Comparison of ENCODE assay signal across 15 cellular contexts in the genomic region with DNA sequence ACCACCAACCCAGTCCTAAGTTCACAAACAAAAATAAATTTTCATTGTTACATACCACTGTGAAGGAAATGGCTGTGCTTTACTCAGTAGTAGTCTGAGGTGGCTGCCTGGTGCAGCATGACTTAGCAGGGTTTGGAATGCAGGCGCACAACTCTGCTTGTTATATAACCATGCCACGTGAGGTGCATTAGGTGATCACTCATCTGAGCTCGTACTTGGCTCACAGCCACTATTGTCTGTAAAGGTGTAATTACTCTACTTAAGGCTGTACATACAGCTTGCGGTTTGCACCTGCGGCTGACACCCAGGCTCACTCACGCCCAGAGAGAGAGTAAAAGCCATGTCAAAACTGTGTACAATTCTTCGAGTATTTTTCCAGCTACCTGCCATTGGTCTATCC.
DNase-seq lines count a peak whose midpoint lies in the region; ATAC-seq and TF ChIP-seq lines count a peak whose summit lies in the region.
"Had no signal": no experiment of that assay in that cellular context is flagged by ENCODE, and none has a peak within 500 bp of the region (broad histone marks: within the 10 kb centered on the region; RNA-seq: fewer than 3 reads in every experiment).

No MANE protein-coding gene starts in this region.

- in situ Hi-C loops in IMR-90 (cut with MboI; ENCODE audit: low sequenced_read_pairs) = no loop called here
- in situ Hi-C loops in KBM-7 (cut with MboI; ENCODE audit: low pct_unique_long_range_greater_than_20kb, low sequenced_read_pairs) = no loop called here

- no peaks in the 10 kb centered on the region for H4K20me1 ChIP-seq in IMR-90 (ENCODE audit: insufficient read depth, low read length)

- H2BK15ac ChIP-seq in IMR-90 (ENCODE audit: low read depth, low read length) (no peak overlapping the region), mesenchymal stem cell (ENCODE audit: low read depth, poor library complexity, severe bottlenecking) (no peak overlapping the region)

- H3K27me3 ChIP-seq in IMR-90 (ENCODE audit: control insufficient read depth, insufficient read depth, low read length) (no peaks in the 10 kb centered on the region), mesenchymal stem cell (ENCODE audit: control insufficient read depth in 1 of 2, insufficient read depth in 1 of 2, low read length in 2 of 2) (no peaks in the 10 kb centered on the region)
- H3K27me3 ChIP-seq: testis had no signal

- H2AK9ac ChIP-seq in IMR-90 (replicated peaks; ENCODE audit: low read depth, low read length, poor library complexity) = no peak overlapping the region

- H2BK120ac ChIP-seq in IMR-90 (ENCODE audit: low read depth, low read length) (no peak overlapping the region), mesenchymal stem cell (ENCODE audit: low read depth, low read length) (no peak overlapping the region)

- H3K9me1 ChIP-seq in IMR-90 (ENCODE audit: insufficient read depth, low read length) = 0 out of 2 replicates have a peak, but pooled peaks cover 3% of the 10 kb centered on the region

- H3K18ac ChIP-seq in IMR-90 (ENCODE audit: low read depth, low read length) (peak overlapping the region; percentile 12; the same call in 1 of the 2 replicates), mesenchymal stem cell (ENCODE audit: low read depth in 1 of 2, low read length in 2 of 2) (no peak overlapping the region)

- ATAC-seq in IMR-90 (ENCODE audit: low read depth) (no peak), GM21619 (IDR thresholded peaks at IDR 0.05; ENCODE audit: unreplicated experiment) (no peak)
- ATAC-seq: left ventricle myocardium superior had no signal

- H3K27ac ChIP-seq in IMR-90 (ENCODE audit: insufficient read depth, low read length) = no peak overlapping the region
- H3K27ac ChIP-seq in epithelial cell of prostate = peak overlapping the region; percentile 36
- no peak overlapping the region for H3K27ac ChIP-seq in mesenchymal stem cell (ENCODE audit: low read length, poor library complexity, severe bottlenecking)
- H3K27ac ChIP-seq: KMS-11, psoas muscle, testis had no signal

- H3K36me3 ChIP-seq in IMR-90 (ENCODE audit: control insufficient read depth, insufficient read depth, low read length) (no peaks in the 10 kb centered on the region), mesenchymal stem cell (ENCODE audit: control insufficient read depth in 1 of 2, insufficient read depth in 2 of 2, low read depth in 1 of 2, low read length in 2 of 2) (no peaks in the 10 kb centered on the region)

- H3K4ac ChIP-seq in IMR-90 (ENCODE audit: low read depth, low read length) (no peak overlapping the region), mesenchymal stem cell (ENCODE audit: low read depth in 1 of 2, low read length in 2 of 2) (no peak overlapping the region)

- intact Hi-C loops in IMR-90 (cut with micrococcal nuclease) = no loop called here

- H3K4me2 ChIP-seq in IMR-90 (ENCODE audit: low read depth, low read length) (no peak overlapping the region), mesenchymal stem cell (ENCODE audit: low read length, poor library complexity, severe bottlenecking) (no peak overlapping the region)
- H3K4me2 ChIP-seq: KMS-11 had no signal

- H2BK5ac ChIP-seq in IMR-90 (ENCODE audit: low read depth, low read length, poor library complexity, severe bottlenecking) = no peak overlapping the region
- H2BK5ac ChIP-seq in mesenchymal stem cell (ENCODE audit: low read depth, low read length, poor library complexity, severe bottlenecking) = no peak overlapping the region

- H3K56ac ChIP-seq in IMR-90 (ENCODE audit: extremely low read depth, insufficient read depth, low read length) = no peak overlapping the region

- H3K14ac ChIP-seq in IMR-90 (replicated peaks; ENCODE audit: low read depth, low read length) (no peak overlapping the region), mesenchymal stem cell (ENCODE audit: low read length in 2 of 2) (no peak overlapping the region)

- H2AK5ac ChIP-seq in IMR-90 (ENCODE audit: low read depth, low read length) = no peak overlapping the region
- no peak overlapping the region for H2AK5ac ChIP-seq in mesenchymal stem cell (ENCODE audit: low read length, severe bottlenecking)

- TF ChIP-seq RAD21 in IMR-90 (IDR thresholded peaks at IDR 0.05; ENCODE audit: low read length) = no peak

- no peak for TF ChIP-seq POLR2A in IMR-90 (IDR thresholded peaks at IDR 0.05; ENCODE audit: low read depth, low read length)

- TF ChIP-seq CTCF in IMR-90 (conservative IDR thresholded peaks at IDR 0.05; ENCODE audit: low read depth, low read length) (no peak), retinal pigment epithelial cell (conservative IDR thresholded peaks at IDR 0.05; ENCODE audit: low read depth, low read length) (no peak)

- H3K9ac ChIP-seq in IMR-90 (ENCODE audit: low read depth, low read length) (no peak overlapping the region), mesenchymal stem cell (ENCODE audit: low read length) (no peak overlapping the region)
- H3K9ac ChIP-seq: KMS-11 had no signal

- no peak overlapping the region for H2BK12ac ChIP-seq in mesenchymal stem cell (ENCODE audit: low read length in 2 of 2)

- CTCF ChIA-PET in IMR-90 (lab: Yijun Ruan, JAX) = interaction anchor here (1.1 kb wide), 1 partner anchor 10 kb away, joined by 3 read pairs; no protein-coding TSS in a partner anchor

- H4K5ac ChIP-seq in IMR-90 (ENCODE audit: low read depth, low read length) = no peak overlapping the region

- BruUV-seq in IMR-90 (replicated peaks; lab: Mats Ljungman, UMichigan) = no TSS peak

- H3K4me3 ChIP-seq in IMR-90 (ENCODE audit: insufficient read depth, low read depth, low read length) (no peak overlapping the region), retinal pigment epithelial cell (ENCODE audit: low read length) (no peak overlapping the region), mesenchymal stem cell (ENCODE audit: insufficient read depth in 1 of 2, low read depth in 1 of 2, low read length in 2 of 2) (no peak overlapping the region)
- H3K4me3 ChIP-seq: psoas muscle, testis had no signal

- H4K91ac ChIP-seq in IMR-90 (ENCODE audit: insufficient read depth, low read depth, low read length) (no peak overlapping the region), mesenchymal stem cell (ENCODE audit: low read length) (no peak overlapping the region)

- 100% methylated on average over 1 of the region's 7 CpGs; no CpG with 5 or more reads in 1 of the 2 experiments for WGBS in IMR-90 (ENCODE audit: extremely low coverage in 2 of 2, insufficient read length in 1 of 2), 2 experiments
- WGBS in mesenchymal stem cell = 93% methylated on average over 7 of the region's 7 CpGs

- H3K23ac ChIP-seq in IMR-90 (ENCODE audit: low read depth, low read length) (no peak overlapping the region), mesenchymal stem cell (ENCODE audit: low read length in 2 of 2) (no peak overlapping the region)

- no peak overlapping the region for H4K8ac ChIP-seq in IMR-90 (ENCODE audit: low read depth in 2 of 2, low read length in 2 of 2)
- H4K8ac ChIP-seq in mesenchymal stem cell (ENCODE audit: low read length) = no peak overlapping the region

- dilution Hi-C loops in IMR-90 (cut with HindIII; ENCODE audit: low sequenced_read_pairs, unreplicated experiment) = no loop called here

- H3K79me1 ChIP-seq in IMR-90 (ENCODE audit: low read depth in 1 of 2, low read length in 2 of 2) (no peaks in the 10 kb centered on the region), mesenchymal stem cell (replicated peaks; ENCODE audit: low read length, poor library complexity, severe bottlenecking) (no peaks in the 10 kb centered on the region)

- POLR2A ChIA-PET in IMR-90 (lab: Charles Lee; ENCODE audit: unreplicated experiment) = no interaction called here

- peak; percentile 21 for DNase-seq in IMR-90
- peak; percentile 81 for DNase-seq in NCI-H2171 (lab: John Stamatoyannopoulos, UW)
- DNase-seq in epithelial cell of prostate (ENCODE audit: low read depth, low spot score) = peak; percentile 96
- peak; percentile 94 for DNase-seq in retinal pigment epithelial cell (ENCODE audit: low read depth)
- DNase-seq in KBM-7 = no peak
- DNase-seq in mesenchymal stem cell = no peak
- no peak for DNase-seq in amniotic stem cell (lab: John Stamatoyannopoulos, UW)
- DNase-seq: activated CD4-positive, CD25-positive, alpha-beta regulatory T cell; activated T-cell treated with anti-CD3 and anti-CD28 coated beads, Interleukin-2, amount 50 U/mL, for 48 hours; central memory CD4-positive, alpha-beta T cell; left ventricle myocardium superior; psoas muscle; testis had no signal

- peaks cover 2% of the 10 kb centered on the region; the same call in 1 of the 2 replicates for H3K4me1 ChIP-seq in IMR-90 (ENCODE audit: control insufficient read depth, insufficient read depth, low read length)
- no peaks in the 10 kb centered on the region for H3K4me1 ChIP-seq in mesenchymal stem cell (ENCODE audit: control insufficient read depth, insufficient read depth, low read depth, low read length)
- H3K4me1 ChIP-seq: psoas muscle, testis had no signal

- H2AFZ ChIP-seq in IMR-90 (replicated peaks; ENCODE audit: low read length, poor library complexity) (no peak overlapping the region), mesenchymal stem cell (ENCODE audit: low read depth, low read length) (no peak overlapping the region)

- H2BK20ac ChIP-seq in IMR-90 (ENCODE audit: low read depth, low read length) = no peak overlapping the region

- peaks cover 2% of the 10 kb centered on the region; the same call in 1 of the 2 replicates for H3K9me3 ChIP-seq in IMR-90 (ENCODE audit: control insufficient read depth, insufficient read depth, low read length)
- no peaks in the 10 kb centered on the region for H3K9me3 ChIP-seq in mesenchymal stem cell (ENCODE audit: control insufficient read depth, low read length)
- H3K9me3 ChIP-seq: psoas muscle, testis had no signal

TF ChIP-seq in IMR-90, 13 proteins besides CTCF, POLR2A, EP300 and RAD21:
- TF ChIP-seq CHD1 (IDR thresholded peaks at IDR 0.05; ENCODE audit: low read depth, low read length) = no peak
- TF ChIP-seq BHLHE40 (IDR thresholded peaks at IDR 0.05; ENCODE audit: low read depth, low read length) = no peak
- no peak for TF ChIP-seq MAZ (IDR thresholded peaks at IDR 0.05; ENCODE audit: borderline replicate concordance, low read depth, low read length)
- no peak for TF ChIP-seq FOS (IDR thresholded peaks at IDR 0.05; ENCODE audit: low read depth, low read length)
- no peak for TF ChIP-seq SMC3 (IDR thresholded peaks at IDR 0.05; ENCODE audit: low read depth, low read length)
- no peak for TF ChIP-seq RFX5 (IDR thresholded peaks at IDR 0.05; ENCODE audit: low read depth, low read length)
TF ChIP-seq in IMR-90: peak in this region for 0.

Comparison
In these comparisons a context has a peak if more than half of its experiments do, and no peak if none do; other contexts are left out.
1. DNase-seq: peak in IMR-90 (single experiment), NCI-H2171 (single experiment), epithelial cell of prostate (single experiment) and retinal pigment epithelial cell (single experiment); none in KBM-7 (single experiment), mesenchymal stem cell (single experiment) and amniotic stem cell (single experiment).